Comparison of ENCODE assay signal across 29 cellular contexts in genomic region chrX:121245763-121246162, GRCh38.
"Had no signal": no experiment of that assay in that cellular context is flagged by ENCODE, and none has a peak within 500 bp of the region (broad histone marks: within the 10 kb centered on the region; RNA-seq: fewer than 3 reads in every experiment).

No MANE protein-coding gene starts in this region.

- H3K9me3 Mint-ChIP-seq: activated naive CD4-positive, alpha-beta T cell treated with anti-CD3 and anti-CD28 coated beads, Interleukin-2, amount 50 U/mL, for 24 hours; activated naive CD8-positive, alpha-beta T cell treated with anti-CD3 and anti-CD28 coated beads, Interleukin-2, amount 10 ng/mL, durations not matched to agents 7 days and 5 days had no signal

- H3K4me3 ChIP-seq: ascending aorta, Peyer's patch had no signal

- H3K4me1 Mint-ChIP-seq: activated naive CD4-positive, alpha-beta T cell treated with anti-CD3 and anti-CD28 coated beads, Interleukin-2, amount 50 U/mL, for 24 hours; activated naive CD8-positive, alpha-beta T cell treated with anti-CD3 and anti-CD28 coated beads, Interleukin-2, amount 10 ng/mL, durations not matched to agents 7 days and 5 days; activated T-helper 17 cell treated with anti-CD3 and anti-CD28 coated beads, Interleukin-2, amount 50 U/mL, for 72 hours had no signal

- H3K36me3 ChIP-seq: ascending aorta, Peyer's patch, WERI-Rb-1 had no signal

- H3K27me3 Mint-ChIP-seq: activated CD8-positive, alpha-beta T cell treated with anti-CD3 and anti-CD28 coated beads for 36 hours; activated naive CD4-positive, alpha-beta T cell treated with anti-CD3 and anti-CD28 coated beads, Interleukin-2, amount 50 U/mL, for 24 hours; activated naive CD8-positive, alpha-beta T cell treated with anti-CD3 and anti-CD28 coated beads, Interleukin-2, amount 10 ng/mL, durations not matched to agents 7 days and 5 days had no signal

- H3K36me3 Mint-ChIP-seq: activated naive CD4-positive, alpha-beta T cell treated with anti-CD3 and anti-CD28 coated beads, Interleukin-2, amount 50 U/mL, for 24 hours; activated naive CD8-positive, alpha-beta T cell treated with anti-CD3 and anti-CD28 coated beads, Interleukin-2, amount 10 ng/mL, durations not matched to agents 7 days and 5 days had no signal

- DNase-seq: activated CD4-positive, alpha-beta T cell treated with anti-CD3 and anti-CD28 coated beads for 1 hour; activated CD4-positive, alpha-beta T cell treated with anti-CD3 and anti-CD28 coated beads for 48 hours; activated CD4-positive, alpha-beta T cell treated with anti-CD3 and anti-CD28 coated beads, Interleukin-2, amount 50 U/mL, for 4 hours; activated CD4-positive, CD25-positive, alpha-beta regulatory T cell; activated CD8-positive, alpha-beta T cell treated with anti-CD3 and anti-CD28 coated beads for 36 hours; activated effector memory CD4-positive, alpha-beta T cell treated with anti-CD3 and anti-CD28 coated beads, Interleukin-2, amount 50 U/mL, for 16 hours; activated naive CD4-positive, alpha-beta T cell; activated naive CD8-positive, alpha-beta T cell treated with anti-CD3 and anti-CD28 coated beads, Interleukin-2, amount 10 ng/mL, durations not matched to agents 7 days and 5 days; activated T-cell treated with anti-CD3 and anti-CD28 coated beads, Interleukin-2, amount 50 U/mL, for 1 hour; activated T-cell treated with anti-CD3 and anti-CD28 coated beads, Interleukin-2, amount 50 U/mL, for 72 hours; Karpas-422; KBM-7; NCI-H1105; NCI-H1417 treated with DMSO at 0.1 percent for 48 hours; NCI-H1930; NCI-H345; NCI-H524 treated with DMSO at 0.1 percent for 48 hours; NCI-H748 treated with DMSO at 0.1 percent for 48 hours; NK-92 treated with Interleukin-12 subunit alpha and Interleukin-12 subunit beta, amount 100 ng/mL, for 24 hours; PC-3; Peyer's patch; RPMI8226; SIG-M5; T1000; WERI-Rb-1 had no signal

- ATAC-seq: activated CD8-positive, alpha-beta T cell treated with anti-CD3 and anti-CD28 coated beads for 36 hours; activated T-cell treated with anti-CD3 and anti-CD28 coated beads, Interleukin-2, amount 50 U/mL, for 72 hours; activated T-helper 17 cell treated with anti-CD3 and anti-CD28 coated beads, Interleukin-2, amount 50 U/mL, for 72 hours; PC-3; Right ventricle myocardium inferior had no signal

- H3K27ac ChIP-seq: ascending aorta, Peyer's patch, WERI-Rb-1 had no signal

- H3K27ac Mint-ChIP-seq: activated CD8-positive, alpha-beta T cell treated with anti-CD3 and anti-CD28 coated beads for 36 hours; activated naive CD4-positive, alpha-beta T cell treated with anti-CD3 and anti-CD28 coated beads, Interleukin-2, amount 50 U/mL, for 24 hours; activated naive CD8-positive, alpha-beta T cell treated with anti-CD3 and anti-CD28 coated beads, Interleukin-2, amount 10 ng/mL, durations not matched to agents 7 days and 5 days; activated T-cell treated with anti-CD3 and anti-CD28 coated beads, Interleukin-2, amount 50 U/mL, for 72 hours; activated T-helper 17 cell treated with anti-CD3 and anti-CD28 coated beads, Interleukin-2, amount 50 U/mL, for 72 hours had no signal

- H3K4me1 ChIP-seq: ascending aorta, Peyer's patch had no signal

- H3K27me3 ChIP-seq: ascending aorta, Peyer's patch had no signal

- H3K9me3 ChIP-seq: ascending aorta, Peyer's patch had no signal

- H3K4me3 Mint-ChIP-seq: activated CD8-positive, alpha-beta T cell treated with anti-CD3 and anti-CD28 coated beads for 36 hours; activated naive CD4-positive, alpha-beta T cell treated with anti-CD3 and anti-CD28 coated beads, Interleukin-2, amount 50 U/mL, for 24 hours; activated naive CD8-positive, alpha-beta T cell treated with anti-CD3 and anti-CD28 coated beads, Interleukin-2, amount 10 ng/mL, durations not matched to agents 7 days and 5 days; activated T-cell treated with anti-CD3 and anti-CD28 coated beads, Interleukin-2, amount 50 U/mL, for 72 hours; activated T-helper 17 cell treated with anti-CD3 and anti-CD28 coated beads, Interleukin-2, amount 50 U/mL, for 72 hours had no signal
